In genomic region chr17:79833744-79834574, GRCh38 we compare ENCODE assay signal across 1 cellular context.
TF ChIP-seq lines count a peak whose summit lies in the region.

No MANE protein-coding gene starts in this region.

TF ChIP-seq in K562, 482 proteins besides CTCF, POLR2A, EP300 and RAD21 (continued from another document):
- TF ChIP-seq MGA (IDR thresholded peaks at IDR 0.05) = peak; percentile 42; the same call in 1 of the 2 replicates
- TF ChIP-seq RBM22 (IDR thresholded peaks at IDR 0.05; ENCODE audit: low read depth, low read length, poor library complexity, severe bottlenecking) = peak; percentile 81
- TF ChIP-seq CBFA2T2 (conservative IDR thresholded peaks at IDR 0.05) = 0 out of 2 replicates have a peak, but pooled peaks have one; percentile 3
- TF ChIP-seq HDAC6 (IDR thresholded peaks at IDR 0.05; ENCODE audit: low read depth, low read length) = peak; percentile 76; the same call in 1 of the 2 replicates
- TF ChIP-seq, protein P1, sequence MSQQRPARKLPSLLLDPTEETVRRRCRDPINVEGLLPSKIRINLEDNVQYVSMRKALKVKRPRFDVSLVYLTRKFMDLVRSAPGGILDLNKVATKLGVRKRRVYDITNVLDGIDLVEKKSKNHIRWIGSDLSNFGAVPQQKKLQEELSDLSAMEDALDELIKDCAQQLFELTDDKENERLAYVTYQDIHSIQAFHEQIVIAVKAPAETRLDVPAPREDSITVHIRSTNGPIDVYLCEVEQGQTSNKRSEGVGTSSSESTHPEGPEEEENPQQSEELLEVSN (IDR thresholded peaks at IDR 0.05; ENCODE audit: borderline replicate concordance in 1 of 2, extremely low read depth in 1 of 2, insufficient read depth in 1 of 2, insufficient read length in 1 of 2, low read depth in 1 of 2, low read length in 1 of 2, poor library complexity in 1 of 2, severe bottlenecking in 1 of 2) = peak; percentile 18 to 28
- TF ChIP-seq MTA3 (IDR thresholded peaks at IDR 0.05; ENCODE audit: borderline replicate concordance) = peak; percentile 94
- TF ChIP-seq HCFC1 (IDR thresholded peaks at IDR 0.05; ENCODE audit: low read depth, low read length) = 0 out of 2 replicates have a peak, but pooled peaks have one; percentile 3
- peak; percentile 31; the same call in 1 of the 2 replicates for TF ChIP-seq ESRRA (IDR thresholded peaks at IDR 0.05; ENCODE audit: borderline replicate concordance, low read depth)
TF ChIP-seq in K562: peak in this region for 45.
